8 cellular contexts compared by ENCODE assay signal in the genomic region with DNA sequence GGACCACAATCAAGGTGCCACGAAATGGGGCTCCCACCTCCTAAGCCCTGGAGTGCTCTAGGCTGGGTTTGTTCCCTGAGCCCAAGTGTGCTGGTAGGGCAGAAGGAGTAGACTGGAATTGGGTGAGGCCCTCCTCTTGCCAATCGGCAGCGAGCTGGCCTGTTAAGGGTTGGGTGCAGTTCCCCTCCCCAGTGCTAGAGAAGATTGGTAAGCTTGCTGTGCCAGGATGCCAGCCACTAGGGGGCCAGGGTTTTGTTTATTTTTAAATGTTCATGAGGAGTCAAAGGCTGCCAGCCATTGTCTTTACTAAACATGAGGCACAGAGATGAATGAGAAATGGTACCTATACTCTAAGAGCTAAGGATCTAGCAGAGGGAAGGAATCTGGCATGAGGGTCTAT.
A peak's percentile ranks its signal among the peaks of the same experiment; 100 is the strongest.
DNase-seq lines count a peak whose midpoint lies in the region; ATAC-seq and TF ChIP-seq lines count a peak whose summit lies in the region.

No MANE protein-coding gene starts in this region.

- H3K27me3 ChIP-seq in Caco-2 (replicated peaks; ENCODE audit: control insufficient read depth, insufficient read depth, low read length): no peaks in the 10 kb centered on the region
- H3K27me3 ChIP-seq in IMR-90 (ENCODE audit: control insufficient read depth, insufficient read depth, low read length): peaks cover 22% of the 10 kb centered on the region
- no peaks in the 10 kb centered on the region for H3K27me3 ChIP-seq in aorta (ENCODE audit: control insufficient read depth in 1 of 2, insufficient read depth in 2 of 2, low read length in 1 of 2)

- H3K18ac ChIP-seq in IMR-90 (ENCODE audit: low read depth, low read length): no peak overlapping the region

- H4K8ac ChIP-seq in IMR-90 (ENCODE audit: low read depth in 2 of 2, low read length in 2 of 2): no peak overlapping the region

- no peak overlapping the region for H2BK120ac ChIP-seq in IMR-90 (ENCODE audit: low read depth, low read length)

- H3K9me1 ChIP-seq in IMR-90 (ENCODE audit: insufficient read depth, low read length): peaks cover 6% of the 10 kb centered on the region

- dilution Hi-C loops in IMR-90 (cut with HindIII; ENCODE audit: low sequenced_read_pairs, unreplicated experiment): no loop called here

- H3K4me1 ChIP-seq in Caco-2: no peaks in the 10 kb centered on the region
- H3K4me1 ChIP-seq in IMR-90 (ENCODE audit: control insufficient read depth, insufficient read depth, low read length): no peaks in the 10 kb centered on the region
- H3K4me1 ChIP-seq in aorta (ENCODE audit: control insufficient read depth in 1 of 2, insufficient read depth in 2 of 2, low read length in 2 of 2): no peaks in the 10 kb centered on the region

- WGBS in IMR-90 (ENCODE audit: extremely low coverage in 2 of 2, insufficient read length in 1 of 2), 2 experiments: no CpG with 5 or more reads among the region's 3 CpGs
- 38 to 46% methylated on average over 3 of the region's 3 CpGs for WGBS in aorta, 2 donors

- 0 out of 3 replicates have a peak overlapping the region, but pooled peaks have one; percentile 45 for H2BK15ac ChIP-seq in IMR-90 (ENCODE audit: low read depth, low read length)

- no peak overlapping the region for H3K4me2 ChIP-seq in IMR-90 (ENCODE audit: low read depth, low read length)

- peak; percentile 60 for ATAC-seq in IMR-90 (ENCODE audit: low read depth)
- ATAC-seq in HG03097 (IDR thresholded peaks at IDR 0.05; ENCODE audit: low FRiP score, unreplicated experiment): no peak
- no peak for ATAC-seq in GM21723 (IDR thresholded peaks at IDR 0.05; ENCODE audit: unreplicated experiment)
- ATAC-seq in GM18502 (IDR thresholded peaks at IDR 0.05; ENCODE audit: poor library complexity, unreplicated experiment): no peak
- ATAC-seq in aorta (ENCODE audit: low FRiP score): no peak

- H3K4me1 Mint-ChIP-seq in Caco-2 (ENCODE audit: low read depth, unreplicated experiment): no peaks in the 10 kb centered on the region

- H3K4ac ChIP-seq in IMR-90 (ENCODE audit: low read depth, low read length): peak overlapping the region; percentile 54

- H3K9ac ChIP-seq in IMR-90 (ENCODE audit: low read depth, low read length): no peak overlapping the region

- no peaks in the 10 kb centered on the region for H3K9me3 ChIP-seq in Caco-2
- H3K9me3 ChIP-seq in IMR-90 (ENCODE audit: control insufficient read depth, insufficient read depth, low read length): no peaks in the 10 kb centered on the region
- H3K9me3 ChIP-seq in aorta (ENCODE audit: control insufficient read depth, low read length): no peaks in the 10 kb centered on the region

- no peak overlapping the region for H3K4me3 Mint-ChIP-seq in Caco-2 (ENCODE audit: unreplicated experiment)

- no peaks in the 10 kb centered on the region for H3K27me3 Mint-ChIP-seq in Caco-2 (ENCODE audit: insufficient read depth, unreplicated experiment)

- H3K23ac ChIP-seq in IMR-90 (ENCODE audit: low read depth, low read length): no peak overlapping the region

- 0 out of 2 replicates have a peak overlapping the region, but pooled peaks have one; percentile 15 for H2AK5ac ChIP-seq in IMR-90 (ENCODE audit: low read depth, low read length)

- H3K14ac ChIP-seq in IMR-90 (replicated peaks; ENCODE audit: low read depth, low read length): no peak overlapping the region

- H3K36me3 Mint-ChIP-seq in Caco-2 (ENCODE audit: insufficient read depth, unreplicated experiment): no peaks in the 10 kb centered on the region

- peak in 1 of 2 experiments; percentile 42 for DNase-seq in Caco-2
- DNase-seq in IMR-90: peak; percentile 18
- no peak for DNase-seq in astrocyte of the cerebellum (ENCODE audit: low read depth)
- DNase-seq in kidney glomerular epithelial cell (lab: John Stamatoyannopoulos, UW): peak; percentile 50
- DNase-seq in aorta: no peak

- H3K27ac ChIP-seq in IMR-90 (ENCODE audit: insufficient read depth, low read length): no peak overlapping the region
- H3K27ac ChIP-seq in aorta (ENCODE audit: low read depth in 1 of 2, low read length in 2 of 2): no peak overlapping the region

- H4K5ac ChIP-seq in IMR-90 (ENCODE audit: low read depth, low read length): no peak overlapping the region

- CTCF ChIA-PET in Caco-2 (lab: Charles Lee) (interaction anchor here (0.5 to 1.2 kb wide), 6 partner anchors 18 to 35 kb away, joined by 3 to 6 read pairs (median 3); no protein-coding TSS in a partner anchor), IMR-90 (lab: Yijun Ruan, JAX) (interaction anchor here (1.0 to 1.4 kb wide), 3 partner anchors 11 to 92 kb away, joined by 4 to 6 read pairs (median 5); no protein-coding TSS in a partner anchor)

- no peaks in the 10 kb centered on the region for H3K79me1 ChIP-seq in IMR-90 (ENCODE audit: low read depth in 1 of 2, low read length in 2 of 2)

- 0 out of 2 replicates have a peak, but pooled peaks have one; percentile 17 for TF ChIP-seq RAD21 in IMR-90 (IDR thresholded peaks at IDR 0.05; ENCODE audit: low read length)

- no TSS peak for BruUV-seq in Caco-2 (replicated peaks; lab: Mats Ljungman, UMichigan)
- no TSS peak for BruUV-seq in IMR-90 (replicated peaks; lab: Mats Ljungman, UMichigan)

- H4K91ac ChIP-seq in IMR-90 (ENCODE audit: insufficient read depth, low read depth, low read length): no peak overlapping the region

- no peaks in the 10 kb centered on the region for H4K20me1 ChIP-seq in IMR-90 (ENCODE audit: insufficient read depth, low read length)

- TF ChIP-seq POLR2A in IMR-90 (IDR thresholded peaks at IDR 0.05; ENCODE audit: low read depth, low read length): no peak

- H3K9me3 Mint-ChIP-seq in Caco-2 (ENCODE audit: unreplicated experiment): no peaks in the 10 kb centered on the region

- TF ChIP-seq CTCF in Caco-2 (IDR thresholded peaks at IDR 0.05; ENCODE audit: insufficient read depth in 1 of 2, low read depth in 1 of 2, low read length in 1 of 2, severe bottlenecking in 1 of 2, unreplicated experiment in 1 of 2) (peak; percentile 38 to 39), IMR-90 (conservative IDR thresholded peaks at IDR 0.05; ENCODE audit: low read depth, low read length) (peak; percentile 49), astrocyte of the cerebellum (IDR thresholded peaks at IDR 0.05; ENCODE audit: low read depth, low read length, missing control alignments) (peak; percentile 44)

- H2AK9ac ChIP-seq in IMR-90 (replicated peaks; ENCODE audit: low read depth, low read length, poor library complexity): peak overlapping the region; percentile 19

- H3K36me3 ChIP-seq in Caco-2 (ENCODE audit: control insufficient read depth, insufficient read depth, low read length) (no peaks in the 10 kb centered on the region), IMR-90 (ENCODE audit: control insufficient read depth, insufficient read depth, low read length) (no peaks in the 10 kb centered on the region), aorta (ENCODE audit: control insufficient read depth in 1 of 2, insufficient read depth in 2 of 2, low read length in 1 of 2) (no peaks in the 10 kb centered on the region)

- peak overlapping the region; percentile 5 for H2AFZ ChIP-seq in IMR-90 (replicated peaks; ENCODE audit: low read length, poor library complexity)

- in situ Hi-C loops in IMR-90 (cut with MboI; ENCODE audit: low sequenced_read_pairs): no loop called here
- in situ Hi-C loops in astrocyte of the cerebellum (cut with HindIII; ENCODE audit: low sequenced_read_pairs): no loop called here

- H3K4me3 ChIP-seq in Caco-2 (ENCODE audit: low read depth, low read length): no peak overlapping the region
- H3K4me3 ChIP-seq in IMR-90 (ENCODE audit: insufficient read depth, low read depth, low read length): no peak overlapping the region
- no peak overlapping the region for H3K4me3 ChIP-seq in astrocyte of the cerebellum (ENCODE audit: low read depth, low read length)
- no peak overlapping the region for H3K4me3 ChIP-seq in aorta (ENCODE audit: low read length in 2 of 2)

- H3K27ac Mint-ChIP-seq in Caco-2 (ENCODE audit: unreplicated experiment): peak overlapping the region; percentile 37

- H2BK20ac ChIP-seq in IMR-90 (ENCODE audit: low read depth, low read length): peak overlapping the region; percentile 45; the same call in 1 of the 2 replicates

- POLR2A ChIA-PET in Caco-2 (lab: Charles Lee): no interaction called here
- POLR2A ChIA-PET in IMR-90 (lab: Charles Lee; ENCODE audit: unreplicated experiment): no interaction called here

- no peak overlapping the region for H3K56ac ChIP-seq in IMR-90 (ENCODE audit: extremely low read depth, insufficient read depth, low read length)

- H2BK5ac ChIP-seq in IMR-90 (ENCODE audit: low read depth, low read length, poor library complexity, severe bottlenecking): no peak overlapping the region

- intact Hi-C loops in Caco-2 (cut with micrococcal nuclease; ENCODE audit: unreplicated experiment): loop anchor here (5.0 kb wide), 1 partner anchor 92 kb away; no protein-coding TSS in a partner anchor
- intact Hi-C loops in IMR-90 (cut with micrococcal nuclease): no loop called here
- intact Hi-C loops in aorta (cut with DNase I): loop anchor here in 1 of 2 donors (5.0 kb wide), 3 partner anchors 42 to 137 kb away; no protein-coding TSS in a partner anchor

TF ChIP-seq in IMR-90, 13 proteins besides CTCF, POLR2A, EP300 and RAD21:
- TF ChIP-seq SMC3 (IDR thresholded peaks at IDR 0.05; ENCODE audit: low read depth, low read length): peak; percentile 25
- no peak for TF ChIP-seq CHD1 (IDR thresholded peaks at IDR 0.05; ENCODE audit: low read depth, low read length)
TF ChIP-seq in IMR-90: peak in this region for 1.

Comparison
In these comparisons a context has a peak if more than half of its experiments do, and no peak if none do; other contexts are left out.
1. DNase-seq: peak in IMR-90 (single experiment) and kidney glomerular epithelial cell (single experiment); none in astrocyte of the cerebellum (single experiment) and aorta (0 of 2).
2. Peak in every context shown above with its lines, with median percentiles within 50 percentile points of each other: CTCF ChIP-seq.